ENCODE assay signal across 20 cellular contexts in the genomic region with DNA sequence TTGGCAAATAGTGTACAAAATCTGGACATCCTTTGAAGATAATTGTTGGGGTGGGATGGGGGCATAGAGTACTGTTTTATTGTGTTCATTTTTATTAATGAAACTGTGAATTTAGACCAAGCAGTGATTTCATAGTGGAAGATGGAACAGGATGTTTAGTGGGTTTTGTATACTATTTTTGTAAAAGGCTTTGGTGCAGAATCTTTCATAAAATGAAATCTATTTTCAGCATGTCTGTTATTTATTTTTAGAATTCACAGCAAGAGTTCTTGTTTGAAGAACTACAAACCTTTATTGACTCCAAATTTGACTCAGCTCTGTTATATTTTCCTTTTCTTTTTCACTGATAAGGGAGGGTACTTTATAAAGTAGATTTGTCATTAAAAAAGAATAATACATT.
DNase-seq lines count a peak whose midpoint lies in the region; ATAC-seq and TF ChIP-seq lines count a peak whose summit lies in the region.
"Had no signal": no experiment of that assay in that cellular context is flagged by ENCODE, and none has a peak within 500 bp of the region (broad histone marks: within the 10 kb centered on the region; RNA-seq: fewer than 3 reads in every experiment).

No MANE protein-coding gene starts in this region.

- no peaks in the 10 kb centered on the region for H3K9me3 Mint-ChIP-seq in activated T-cell treated with anti-CD3 and anti-CD28 coated beads, Interleukin-2, amount 50 U/mL, for 72 hours
- no peaks in the 10 kb centered on the region for H3K9me3 Mint-ChIP-seq in activated T-helper 17 cell treated with anti-CD3 and anti-CD28 coated beads, Interleukin-2, amount 50 U/mL, for 72 hours
- no peaks in the 10 kb centered on the region for H3K9me3 Mint-ChIP-seq in progenitor cell of endocrine pancreas (ENCODE audit: low read depth)
- H3K9me3 Mint-ChIP-seq: GM23338 had no signal

- no peaks in the 10 kb centered on the region for H3K27me3 ChIP-seq in esophagus squamous epithelium
- H3K27me3 ChIP-seq: gastroesophageal sphincter, SJSA1 had no signal

- H3K4me1 Mint-ChIP-seq in activated T-cell treated with anti-CD3 and anti-CD28 coated beads, Interleukin-2, amount 50 U/mL, for 72 hours (ENCODE audit: low read depth), result peaks cover 33% of the 10 kb centered on the region
- H3K4me1 Mint-ChIP-seq in activated T-helper 17 cell treated with anti-CD3 and anti-CD28 coated beads, Interleukin-2, amount 50 U/mL, for 72 hours, result peaks cover 25% of the 10 kb centered on the region
- peaks cover 39% of the 10 kb centered on the region for H3K4me1 Mint-ChIP-seq in progenitor cell of endocrine pancreas (ENCODE audit: low read depth)

- ATAC-seq in activated T-cell treated with anti-CD3 and anti-CD28 coated beads, Interleukin-2, amount 50 U/mL, for 72 hours (replicated peaks in 1 of 2), result no peak
- peak; percentile 45 for ATAC-seq in HG02852 (IDR thresholded peaks at IDR 0.05; ENCODE audit: unreplicated experiment)
- ATAC-seq in activated T-helper 17 cell treated with anti-CD3 and anti-CD28 coated beads, Interleukin-2, amount 50 U/mL, for 72 hours (replicated peaks), result no peak
- no peak for ATAC-seq in HG02938 (IDR thresholded peaks at IDR 0.05; ENCODE audit: unreplicated experiment)
- ATAC-seq in GM21619 (IDR thresholded peaks at IDR 0.05; ENCODE audit: unreplicated experiment), result no peak
- ATAC-seq: gastroesophageal sphincter, GM23338 had no signal

- H3K27me3 Mint-ChIP-seq in activated T-cell treated with anti-CD3 and anti-CD28 coated beads, Interleukin-2, amount 50 U/mL, for 72 hours (ENCODE audit: low read depth), result no peaks in the 10 kb centered on the region
- H3K27me3 Mint-ChIP-seq in activated T-helper 17 cell treated with anti-CD3 and anti-CD28 coated beads, Interleukin-2, amount 50 U/mL, for 72 hours, result no peaks in the 10 kb centered on the region
- H3K27me3 Mint-ChIP-seq in progenitor cell of endocrine pancreas, result no peaks in the 10 kb centered on the region

- peaks cover 0 to 2% of the 10 kb centered on the region in 2 donors for H3K36me3 Mint-ChIP-seq in activated T-cell treated with anti-CD3 and anti-CD28 coated beads, Interleukin-2, amount 50 U/mL, for 72 hours (ENCODE audit: insufficient read depth in 2 of 2)
- H3K36me3 Mint-ChIP-seq in activated T-helper 17 cell treated with anti-CD3 and anti-CD28 coated beads, Interleukin-2, amount 50 U/mL, for 72 hours (ENCODE audit: low read depth), result peaks cover 67% of the 10 kb centered on the region
- H3K36me3 Mint-ChIP-seq in progenitor cell of endocrine pancreas (ENCODE audit: insufficient read depth), result peaks cover 14% of the 10 kb centered on the region

- H3K27ac Mint-ChIP-seq in activated T-cell treated with anti-CD3 and anti-CD28 coated beads, Interleukin-2, amount 50 U/mL, for 72 hours, result peak overlapping the region; percentile 22
- peak overlapping the region; percentile 66 for H3K27ac Mint-ChIP-seq in activated T-helper 17 cell treated with anti-CD3 and anti-CD28 coated beads, Interleukin-2, amount 50 U/mL, for 72 hours
- peak overlapping the region; percentile 59 for H3K27ac Mint-ChIP-seq in progenitor cell of endocrine pancreas

- H3K27ac ChIP-seq in esophagus squamous epithelium, result no peak overlapping the region
- H3K27ac ChIP-seq: SJSA1 had no signal

- no peak for DNase-seq in activated T-cell treated with anti-CD3 and anti-CD28 coated beads, Interleukin-2, amount 50 U/mL, for 72 hours
- DNase-seq in activated T-cell treated with anti-CD3 and anti-CD28 coated beads, Interleukin-2, amount 50 U/mL, for 1 hour, result no peak
- DNase-seq in progenitor cell of endocrine pancreas (ENCODE audit: low spot score, unreplicated experiment) (no peak), esophagus squamous epithelium (lab: John Stamatoyannopoulos, UW) (no peak)
- DNase-seq: activated CD4-positive, alpha-beta T cell treated with anti-CD3 and anti-CD28 coated beads for 4 hours; activated effector memory CD4-positive, alpha-beta T cell treated with anti-CD3 and anti-CD28 coated beads, Interleukin-2, amount 50 U/mL, for 16 hours; hypothalamus; mammary epithelial cell; NCI-H1436; NCI-H510A treated with DMSO at 0.1 percent for 48 hours; occipital lobe; stimulated activated CD4-positive, alpha-beta T cell treated with anti-CD3 and anti-CD28 coated beads, Interleukin-12 subunit alpha, Interleukin-12 subunit beta, amount 100 ng/mL, for 4 hours had no signal

- H3K4me3 Mint-ChIP-seq in activated T-cell treated with anti-CD3 and anti-CD28 coated beads, Interleukin-2, amount 50 U/mL, for 72 hours, result no peak overlapping the region
- no peak overlapping the region for H3K4me3 Mint-ChIP-seq in activated T-helper 17 cell treated with anti-CD3 and anti-CD28 coated beads, Interleukin-2, amount 50 U/mL, for 72 hours
- H3K4me3 Mint-ChIP-seq in progenitor cell of endocrine pancreas (ENCODE audit: low read depth), result no peak overlapping the region
- H3K4me3 Mint-ChIP-seq: GM23338 had no signal

- H3K36me3 ChIP-seq in esophagus squamous epithelium, result peaks cover 0 to 57% (median 0%) of the 10 kb centered on the region in 3 donors

- no peak overlapping the region for H3K4me3 ChIP-seq in esophagus squamous epithelium
- H3K4me3 ChIP-seq: coronary artery, gastroesophageal sphincter, GM23338, SJSA1 had no signal

- no peaks in the 10 kb centered on the region for H3K9me3 ChIP-seq in esophagus squamous epithelium
- H3K9me3 ChIP-seq: gastroesophageal sphincter, SJSA1 had no signal

- intact Hi-C loops in esophagus squamous epithelium (cut with DNase I), result no loop called here

- no peak for TF ChIP-seq CTCF in progenitor cell of endocrine pancreas (IDR thresholded peaks at IDR 0.05; ENCODE audit: unreplicated experiment)
- TF ChIP-seq CTCF in esophagus squamous epithelium (IDR thresholded peaks at IDR 0.05), result no peak

- no peak for TF ChIP-seq POLR2A in esophagus squamous epithelium (IDR thresholded peaks at IDR 0.05)

- H3K4me1 ChIP-seq in esophagus squamous epithelium, result peaks cover 8 to 18% (median 16%) of the 10 kb centered on the region in 3 donors
- H3K4me1 ChIP-seq: SJSA1 had no signal
